Comparison of ENCODE assay signal across 1 cellular context in genomic region chr22:30328466-30329049, GRCh38.
TF ChIP-seq lines count a peak whose summit lies in the region.

No MANE protein-coding gene starts in this region.

TF ChIP-seq in GM23338, 12 proteins besides CTCF, POLR2A, EP300 and RAD21 (continued from another document):
- TF ChIP-seq, protein P1, sequence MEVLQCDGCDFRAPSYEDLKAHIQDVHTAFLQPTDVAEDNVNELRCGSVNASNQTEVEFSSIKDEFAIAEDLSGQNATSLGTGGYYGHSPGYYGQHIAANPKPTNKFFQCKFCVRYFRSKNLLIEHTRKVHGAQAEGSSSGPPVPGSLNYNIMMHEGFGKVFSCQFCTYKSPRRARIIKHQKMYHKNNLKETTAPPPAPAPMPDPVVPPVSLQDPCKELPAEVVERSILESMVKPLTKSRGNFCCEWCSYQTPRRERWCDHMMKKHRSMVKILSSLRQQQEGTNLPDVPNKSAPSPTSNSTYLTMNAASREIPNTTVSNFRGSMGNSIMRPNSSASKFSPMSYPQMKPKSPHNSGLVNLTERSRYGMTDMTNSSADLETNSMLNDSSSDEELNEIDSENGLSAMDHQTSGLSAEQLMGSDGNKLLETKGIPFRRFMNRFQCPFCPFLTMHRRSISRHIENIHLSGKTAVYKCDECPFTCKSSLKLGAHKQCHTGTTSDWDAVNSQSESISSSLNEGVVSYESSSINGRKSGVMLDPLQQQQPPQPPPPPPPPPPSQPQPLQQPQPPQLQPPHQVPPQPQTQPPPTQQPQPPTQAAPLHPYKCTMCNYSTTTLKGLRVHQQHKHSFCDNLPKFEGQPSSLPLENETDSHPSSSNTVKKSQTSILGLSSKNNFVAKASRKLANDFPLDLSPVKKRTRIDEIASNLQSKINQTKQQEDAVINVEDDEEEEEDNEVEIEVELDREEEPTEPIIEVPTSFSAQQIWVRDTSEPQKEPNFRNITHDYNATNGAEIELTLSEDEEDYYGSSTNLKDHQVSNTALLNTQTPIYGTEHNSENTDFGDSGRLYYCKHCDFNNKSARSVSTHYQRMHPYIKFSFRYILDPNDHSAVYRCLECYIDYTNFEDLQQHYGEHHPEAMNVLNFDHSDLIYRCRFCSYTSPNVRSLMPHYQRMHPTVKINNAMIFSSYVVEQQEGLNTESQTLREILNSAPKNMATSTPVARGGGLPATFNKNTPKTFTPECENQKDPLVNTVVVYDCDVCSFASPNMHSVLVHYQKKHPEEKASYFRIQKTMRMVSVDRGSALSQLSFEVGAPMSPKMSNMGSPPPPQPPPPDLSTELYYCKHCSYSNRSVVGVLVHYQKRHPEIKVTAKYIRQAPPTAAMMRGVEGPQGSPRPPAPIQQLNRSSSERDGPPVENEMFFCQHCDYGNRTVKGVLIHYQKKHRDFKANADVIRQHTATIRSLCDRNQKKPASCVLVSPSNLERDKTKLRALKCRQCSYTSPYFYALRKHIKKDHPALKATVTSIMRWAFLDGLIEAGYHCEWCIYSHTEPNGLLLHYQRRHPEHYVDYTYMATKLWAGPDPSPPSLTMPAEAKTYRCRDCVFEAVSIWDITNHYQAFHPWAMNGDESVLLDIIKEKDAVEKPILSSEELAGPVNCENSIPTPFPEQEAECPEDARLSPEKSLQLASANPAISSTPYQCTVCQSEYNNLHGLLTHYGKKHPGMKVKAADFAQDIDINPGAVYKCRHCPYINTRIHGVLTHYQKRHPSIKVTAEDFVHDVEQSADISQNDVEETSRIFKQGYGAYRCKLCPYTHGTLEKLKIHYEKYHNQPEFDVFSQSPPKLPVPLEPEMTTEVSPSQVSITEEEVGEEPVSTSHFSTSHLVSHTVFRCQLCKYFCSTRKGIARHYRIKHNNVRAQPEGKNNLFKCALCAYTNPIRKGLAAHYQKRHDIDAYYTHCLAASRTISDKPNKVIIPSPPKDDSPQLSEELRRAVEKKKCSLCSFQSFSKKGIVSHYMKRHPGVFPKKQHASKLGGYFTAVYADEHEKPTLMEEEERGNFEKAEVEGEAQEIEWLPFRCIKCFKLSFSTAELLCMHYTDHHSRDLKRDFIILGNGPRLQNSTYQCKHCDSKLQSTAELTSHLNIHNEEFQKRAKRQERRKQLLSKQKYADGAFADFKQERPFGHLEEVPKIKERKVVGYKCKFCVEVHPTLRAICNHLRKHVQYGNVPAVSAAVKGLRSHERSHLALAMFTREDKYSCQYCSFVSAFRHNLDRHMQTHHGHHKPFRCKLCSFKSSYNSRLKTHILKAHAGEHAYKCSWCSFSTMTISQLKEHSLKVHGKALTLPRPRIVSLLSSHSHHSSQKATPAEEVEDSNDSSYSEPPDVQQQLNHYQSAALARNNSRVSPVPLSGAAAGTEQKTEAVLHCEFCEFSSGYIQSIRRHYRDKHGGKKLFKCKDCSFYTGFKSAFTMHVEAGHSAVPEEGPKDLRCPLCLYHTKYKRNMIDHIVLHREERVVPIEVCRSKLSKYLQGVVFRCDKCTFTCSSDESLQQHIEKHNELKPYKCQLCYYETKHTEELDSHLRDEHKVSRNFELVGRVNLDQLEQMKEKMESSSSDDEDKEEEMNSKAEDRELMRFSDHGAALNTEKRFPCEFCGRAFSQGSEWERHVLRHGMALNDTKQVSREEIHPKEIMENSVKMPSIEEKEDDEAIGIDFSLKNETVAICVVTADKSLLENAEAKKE (CRISPR knock-in tag; IDR thresholded peaks at IDR 0.05): no peak
- TF ChIP-seq, protein P2, sequence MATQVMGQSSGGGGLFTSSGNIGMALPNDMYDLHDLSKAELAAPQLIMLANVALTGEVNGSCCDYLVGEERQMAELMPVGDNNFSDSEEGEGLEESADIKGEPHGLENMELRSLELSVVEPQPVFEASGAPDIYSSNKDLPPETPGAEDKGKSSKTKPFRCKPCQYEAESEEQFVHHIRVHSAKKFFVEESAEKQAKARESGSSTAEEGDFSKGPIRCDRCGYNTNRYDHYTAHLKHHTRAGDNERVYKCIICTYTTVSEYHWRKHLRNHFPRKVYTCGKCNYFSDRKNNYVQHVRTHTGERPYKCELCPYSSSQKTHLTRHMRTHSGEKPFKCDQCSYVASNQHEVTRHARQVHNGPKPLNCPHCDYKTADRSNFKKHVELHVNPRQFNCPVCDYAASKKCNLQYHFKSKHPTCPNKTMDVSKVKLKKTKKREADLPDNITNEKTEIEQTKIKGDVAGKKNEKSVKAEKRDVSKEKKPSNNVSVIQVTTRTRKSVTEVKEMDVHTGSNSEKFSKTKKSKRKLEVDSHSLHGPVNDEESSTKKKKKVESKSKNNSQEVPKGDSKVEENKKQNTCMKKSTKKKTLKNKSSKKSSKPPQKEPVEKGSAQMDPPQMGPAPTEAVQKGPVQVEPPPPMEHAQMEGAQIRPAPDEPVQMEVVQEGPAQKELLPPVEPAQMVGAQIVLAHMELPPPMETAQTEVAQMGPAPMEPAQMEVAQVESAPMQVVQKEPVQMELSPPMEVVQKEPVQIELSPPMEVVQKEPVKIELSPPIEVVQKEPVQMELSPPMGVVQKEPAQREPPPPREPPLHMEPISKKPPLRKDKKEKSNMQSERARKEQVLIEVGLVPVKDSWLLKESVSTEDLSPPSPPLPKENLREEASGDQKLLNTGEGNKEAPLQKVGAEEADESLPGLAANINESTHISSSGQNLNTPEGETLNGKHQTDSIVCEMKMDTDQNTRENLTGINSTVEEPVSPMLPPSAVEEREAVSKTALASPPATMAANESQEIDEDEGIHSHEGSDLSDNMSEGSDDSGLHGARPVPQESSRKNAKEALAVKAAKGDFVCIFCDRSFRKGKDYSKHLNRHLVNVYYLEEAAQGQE (IDR thresholded peaks at IDR 0.05; ENCODE audit: unreplicated experiment): no peak
- TF ChIP-seq EZH2phosphoT487 (IDR thresholded peaks at IDR 0.05; ENCODE audit: unreplicated experiment): no peak
- no peak for TF ChIP-seq CREB1 (CRISPR knock-in tag; IDR thresholded peaks at IDR 0.05; ENCODE audit: low read depth)
- no peak for TF ChIP-seq JUNB (IDR thresholded peaks at IDR 0.05; ENCODE audit: unreplicated experiment)
- no peak for TF ChIP-seq STAT1 (IDR thresholded peaks at IDR 0.05; ENCODE audit: unreplicated experiment)
- TF ChIP-seq POLR2AphosphoS5 (IDR thresholded peaks at IDR 0.05; ENCODE audit: low read depth): no peak
- TF ChIP-seq NANOG (IDR thresholded peaks at IDR 0.05; ENCODE audit: borderline replicate concordance): no peak
- no peak for TF ChIP-seq ZNF114 (CRISPR knock-in tag; IDR thresholded peaks at IDR 0.05)
- TF ChIP-seq, protein P3, sequence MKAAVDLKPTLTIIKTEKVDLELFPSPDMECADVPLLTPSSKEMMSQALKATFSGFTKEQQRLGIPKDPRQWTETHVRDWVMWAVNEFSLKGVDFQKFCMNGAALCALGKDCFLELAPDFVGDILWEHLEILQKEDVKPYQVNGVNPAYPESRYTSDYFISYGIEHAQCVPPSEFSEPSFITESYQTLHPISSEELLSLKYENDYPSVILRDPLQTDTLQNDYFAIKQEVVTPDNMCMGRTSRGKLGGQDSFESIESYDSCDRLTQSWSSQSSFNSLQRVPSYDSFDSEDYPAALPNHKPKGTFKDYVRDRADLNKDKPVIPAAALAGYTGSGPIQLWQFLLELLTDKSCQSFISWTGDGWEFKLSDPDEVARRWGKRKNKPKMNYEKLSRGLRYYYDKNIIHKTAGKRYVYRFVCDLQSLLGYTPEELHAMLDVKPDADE (IDR thresholded peaks at IDR 0.05): no peak
